26 cellular contexts compared by ENCODE assay signal in the genomic region with DNA sequence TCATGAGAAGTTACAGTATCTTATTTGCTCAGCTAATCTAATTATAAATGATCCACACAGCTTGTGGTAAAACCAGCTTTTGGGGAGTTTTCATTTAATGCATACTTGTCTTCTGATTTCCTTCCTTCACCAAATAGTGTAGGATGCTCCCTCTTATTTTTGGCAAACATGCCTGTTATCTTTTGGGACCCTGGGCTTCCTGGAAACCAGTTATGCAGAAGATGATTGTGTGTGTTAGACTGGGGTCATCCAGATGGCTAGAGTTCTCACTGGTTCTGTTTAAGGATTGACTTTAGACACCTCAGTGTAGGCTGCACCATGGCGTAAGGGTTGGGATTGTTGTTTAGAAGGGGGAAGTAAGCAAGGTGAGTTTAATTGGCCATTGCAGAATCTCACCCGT.
DNase-seq lines count a peak whose midpoint lies in the region; ATAC-seq and TF ChIP-seq lines count a peak whose summit lies in the region.
"Had no signal": no experiment of that assay in that cellular context is flagged by ENCODE, and none has a peak within 500 bp of the region (broad histone marks: within the 10 kb centered on the region; RNA-seq: fewer than 3 reads in every experiment).

No MANE protein-coding gene starts in this region.

- peaks cover 69% of the 10 kb centered on the region for H3K36me3 Mint-ChIP-seq in activated naive CD4-positive, alpha-beta T cell treated with anti-CD3 and anti-CD28 coated beads for 36 hours (ENCODE audit: low read depth)
- H3K36me3 Mint-ChIP-seq in CD8-positive, alpha-beta T cell = peaks cover 86% of the 10 kb centered on the region
- H3K36me3 Mint-ChIP-seq in activated naive CD8-positive, alpha-beta T cell treated with anti-CD3 and anti-CD28 coated beads, Interleukin-2, amount 50 U/mL, for 24 hours (ENCODE audit: low read depth) = peaks cover 49% of the 10 kb centered on the region

- no peaks in the 10 kb centered on the region for H3K9me3 Mint-ChIP-seq in activated naive CD4-positive, alpha-beta T cell treated with anti-CD3 and anti-CD28 coated beads for 36 hours
- H3K9me3 Mint-ChIP-seq in CD8-positive, alpha-beta T cell = no peaks in the 10 kb centered on the region
- H3K9me3 Mint-ChIP-seq in activated naive CD8-positive, alpha-beta T cell treated with anti-CD3 and anti-CD28 coated beads, Interleukin-2, amount 50 U/mL, for 24 hours = no peaks in the 10 kb centered on the region
- H3K9me3 Mint-ChIP-seq: type B pancreatic cell had no signal

- peaks cover 34% of the 10 kb centered on the region for H3K36me3 ChIP-seq in CD8-positive, alpha-beta T cell (ENCODE audit: insufficient read depth, low read length)
- peaks cover 71% of the 10 kb centered on the region for H3K36me3 ChIP-seq in neutrophil

- POLR2A ChIA-PET in CD8-positive, alpha-beta T cell (lab: Charles Lee) = no interaction called here

- no peak for ATAC-seq in CD8-positive, alpha-beta T cell
- ATAC-seq in activated naive CD8-positive, alpha-beta T cell treated with anti-CD3 and anti-CD28 coated beads, Interleukin-2, amount 50 U/mL, for 24 hours = no peak
- ATAC-seq in SK-N-SH treated with all-trans-retinoic acid at 6 μM for 48 hours = no peak
- ATAC-seq: right cardiac atrium had no signal

- H3K9me3 ChIP-seq in CD8-positive, alpha-beta T cell (ENCODE audit: low read length) = no peaks in the 10 kb centered on the region
- H3K9me3 ChIP-seq in neutrophil = no peaks in the 10 kb centered on the region

- intact Hi-C loops in activated naive CD4-positive, alpha-beta T cell treated with anti-CD3 and anti-CD28 coated beads for 36 hours (cut with micrococcal nuclease) = loop anchor here (2.0 kb wide), 1 partner anchor 381 kb away; a partner anchor contains a TSS
- intact Hi-C loops in CD8-positive, alpha-beta T cell (cut with DNase I, micrococcal nuclease) = no loop called here

- H3K27ac ChIP-seq in CD8-positive, alpha-beta T cell (ENCODE audit: low read depth, low read length) = no peak overlapping the region
- peak overlapping the region; percentile 43 for H3K27ac ChIP-seq in neutrophil
- H3K27ac ChIP-seq: hepatocyte had no signal

- H3K27ac Mint-ChIP-seq in activated naive CD4-positive, alpha-beta T cell treated with anti-CD3 and anti-CD28 coated beads for 36 hours = peak overlapping the region; percentile 58
- peak overlapping the region; percentile 27 for H3K27ac Mint-ChIP-seq in CD8-positive, alpha-beta T cell
- peak overlapping the region; percentile 38 for H3K27ac Mint-ChIP-seq in activated naive CD8-positive, alpha-beta T cell treated with anti-CD3 and anti-CD28 coated beads, Interleukin-2, amount 50 U/mL, for 24 hours
- H3K27ac Mint-ChIP-seq: type B pancreatic cell had no signal

- H3K27me3 ChIP-seq in CD8-positive, alpha-beta T cell (ENCODE audit: insufficient read depth, low read length) = no peaks in the 10 kb centered on the region
- no peaks in the 10 kb centered on the region for H3K27me3 ChIP-seq in neutrophil
- H3K27me3 ChIP-seq: hepatocyte had no signal

- no peak overlapping the region for H3K4me3 ChIP-seq in CD8-positive, alpha-beta T cell (ENCODE audit: low read depth, low read length)
- no peak overlapping the region for H3K4me3 ChIP-seq in neutrophil (ENCODE audit: low read depth in 1 of 2, low read length in 1 of 2)
- H3K4me3 ChIP-seq: hepatocyte, lung had no signal

- peak; percentile 2 for DNase-seq in activated naive CD4-positive, alpha-beta T cell treated with anti-CD3 and anti-CD28 coated beads for 36 hours
- no peak for DNase-seq in activated naive CD4-positive, alpha-beta T cell treated with Interleukin-2 at 50 U/mL for 16 hours
- no peak for DNase-seq in CD8-positive, alpha-beta T cell
- no peak for DNase-seq in activated naive CD8-positive, alpha-beta T cell treated with anti-CD3 and anti-CD28 coated beads, Interleukin-2, amount 50 U/mL, for 24 hours
- no peak for DNase-seq in NCI-H2107 (lab: John Stamatoyannopoulos, UW)
- no peak for DNase-seq in AG08396 (ENCODE audit: low spot score)
- DNase-seq: ACHN; activated CD4-positive, alpha-beta T cell treated with anti-CD3 and anti-CD28 coated beads, Interleukin-2, amount 50 U/mL, for 4 hours; activated T-cell treated with anti-CD3 and anti-CD28 coated beads for 4 hours; erythroblast; foreskin fibroblast; islet precursor cell; NCI-H1092 treated with DMSO at 0.1 percent for 48 hours; NCI-H2029; NCI-H345; NCI-H774; OCI-M1; right cardiac atrium; Right ventricle myocardium superior; stimulated activated CD4-positive, alpha-beta T cell treated with anti-CD3 and anti-CD28 coated beads, Interleukin-12 subunit alpha, Interleukin-12 subunit beta, amount 100 ng/mL, for 4 hours; SW 1271 had no signal

- TF ChIP-seq CTCF in CD8-positive, alpha-beta T cell (IDR thresholded peaks at IDR 0.05) = no peak
- TF ChIP-seq CTCF in neutrophil (IDR thresholded peaks at IDR 0.05) = no peak

- H3K4me1 ChIP-seq in CD8-positive, alpha-beta T cell (ENCODE audit: insufficient read depth, low read length) = peaks cover 26% of the 10 kb centered on the region
- peaks cover 15 to 16% of the 10 kb centered on the region in 2 experiments for H3K4me1 ChIP-seq in neutrophil (ENCODE audit: control insufficient read depth in 1 of 2, insufficient read depth in 1 of 2, low read depth in 1 of 2, low read length in 1 of 2)

- H3K4me3 Mint-ChIP-seq in activated naive CD4-positive, alpha-beta T cell treated with anti-CD3 and anti-CD28 coated beads for 36 hours = no peak overlapping the region
- no peak overlapping the region for H3K4me3 Mint-ChIP-seq in CD8-positive, alpha-beta T cell
- H3K4me3 Mint-ChIP-seq in activated naive CD8-positive, alpha-beta T cell treated with anti-CD3 and anti-CD28 coated beads, Interleukin-2, amount 50 U/mL, for 24 hours = no peak overlapping the region
- H3K4me3 Mint-ChIP-seq: type B pancreatic cell had no signal

- peaks cover 79% of the 10 kb centered on the region for H3K4me1 Mint-ChIP-seq in activated naive CD4-positive, alpha-beta T cell treated with anti-CD3 and anti-CD28 coated beads for 36 hours (ENCODE audit: low read depth)
- peaks cover 62% of the 10 kb centered on the region for H3K4me1 Mint-ChIP-seq in CD8-positive, alpha-beta T cell (ENCODE audit: low read depth)
- H3K4me1 Mint-ChIP-seq in activated naive CD8-positive, alpha-beta T cell treated with anti-CD3 and anti-CD28 coated beads, Interleukin-2, amount 50 U/mL, for 24 hours = peaks cover 59% of the 10 kb centered on the region

- no peaks in the 10 kb centered on the region for H3K27me3 Mint-ChIP-seq in activated naive CD4-positive, alpha-beta T cell treated with anti-CD3 and anti-CD28 coated beads for 36 hours (ENCODE audit: low read depth)
- H3K27me3 Mint-ChIP-seq in CD8-positive, alpha-beta T cell (ENCODE audit: low read depth) = no peaks in the 10 kb centered on the region
- H3K27me3 Mint-ChIP-seq in activated naive CD8-positive, alpha-beta T cell treated with anti-CD3 and anti-CD28 coated beads, Interleukin-2, amount 50 U/mL, for 24 hours = no peaks in the 10 kb centered on the region
- H3K27me3 Mint-ChIP-seq: type B pancreatic cell had no signal

- CTCF ChIA-PET in activated naive CD4-positive, alpha-beta T cell treated with anti-CD3 and anti-CD28 coated beads for 36 hours (lab: Charles Lee) = interaction anchor here (2.3 to 2.9 kb wide), 2 partner anchors 60 to 107 kb away, joined by 9 to 13 read pairs; no protein-coding TSS in a partner anchor
- CTCF ChIA-PET in CD8-positive, alpha-beta T cell (lab: Charles Lee) = interaction anchor here (1.4 kb wide), 1 partner anchor 67 kb away, joined by 5 read pairs; no protein-coding TSS in a partner anchor

TF ChIP-seq in SK-N-SH treated with all-trans-retinoic acid at 6 μM for 48 hours, 23 proteins besides CTCF, POLR2A, EP300 and RAD21 (continues in another document):
- TF ChIP-seq ARNTL (CRISPR knock-in tag; IDR thresholded peaks at IDR 0.05; ENCODE audit: borderline replicate concordance, low read depth) = no peak
- no peak for TF ChIP-seq ZNF8 (CRISPR knock-in tag; IDR thresholded peaks at IDR 0.05)
- TF ChIP-seq, protein P1, sequence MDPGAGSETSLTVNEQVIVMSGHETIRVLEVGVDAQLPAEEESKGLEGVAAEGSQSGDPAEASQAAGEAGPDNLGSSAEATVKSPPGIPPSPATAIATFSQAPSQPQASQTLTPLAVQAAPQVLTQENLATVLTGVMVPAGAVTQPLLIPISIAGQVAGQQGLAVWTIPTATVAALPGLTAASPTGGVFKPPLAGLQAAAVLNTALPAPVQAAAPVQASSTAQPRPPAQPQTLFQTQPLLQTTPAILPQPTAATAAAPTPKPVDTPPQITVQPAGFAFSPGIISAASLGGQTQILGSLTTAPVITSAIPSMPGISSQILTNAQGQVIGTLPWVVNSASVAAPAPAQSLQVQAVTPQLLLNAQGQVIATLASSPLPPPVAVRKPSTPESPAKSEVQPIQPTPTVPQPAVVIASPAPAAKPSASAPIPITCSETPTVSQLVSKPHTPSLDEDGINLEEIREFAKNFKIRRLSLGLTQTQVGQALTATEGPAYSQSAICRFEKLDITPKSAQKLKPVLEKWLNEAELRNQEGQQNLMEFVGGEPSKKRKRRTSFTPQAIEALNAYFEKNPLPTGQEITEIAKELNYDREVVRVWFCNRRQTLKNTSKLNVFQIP (CRISPR knock-in tag; IDR thresholded peaks at IDR 0.05; ENCODE audit: borderline replicate concordance, low read depth) = no peak
- TF ChIP-seq, protein P2, sequence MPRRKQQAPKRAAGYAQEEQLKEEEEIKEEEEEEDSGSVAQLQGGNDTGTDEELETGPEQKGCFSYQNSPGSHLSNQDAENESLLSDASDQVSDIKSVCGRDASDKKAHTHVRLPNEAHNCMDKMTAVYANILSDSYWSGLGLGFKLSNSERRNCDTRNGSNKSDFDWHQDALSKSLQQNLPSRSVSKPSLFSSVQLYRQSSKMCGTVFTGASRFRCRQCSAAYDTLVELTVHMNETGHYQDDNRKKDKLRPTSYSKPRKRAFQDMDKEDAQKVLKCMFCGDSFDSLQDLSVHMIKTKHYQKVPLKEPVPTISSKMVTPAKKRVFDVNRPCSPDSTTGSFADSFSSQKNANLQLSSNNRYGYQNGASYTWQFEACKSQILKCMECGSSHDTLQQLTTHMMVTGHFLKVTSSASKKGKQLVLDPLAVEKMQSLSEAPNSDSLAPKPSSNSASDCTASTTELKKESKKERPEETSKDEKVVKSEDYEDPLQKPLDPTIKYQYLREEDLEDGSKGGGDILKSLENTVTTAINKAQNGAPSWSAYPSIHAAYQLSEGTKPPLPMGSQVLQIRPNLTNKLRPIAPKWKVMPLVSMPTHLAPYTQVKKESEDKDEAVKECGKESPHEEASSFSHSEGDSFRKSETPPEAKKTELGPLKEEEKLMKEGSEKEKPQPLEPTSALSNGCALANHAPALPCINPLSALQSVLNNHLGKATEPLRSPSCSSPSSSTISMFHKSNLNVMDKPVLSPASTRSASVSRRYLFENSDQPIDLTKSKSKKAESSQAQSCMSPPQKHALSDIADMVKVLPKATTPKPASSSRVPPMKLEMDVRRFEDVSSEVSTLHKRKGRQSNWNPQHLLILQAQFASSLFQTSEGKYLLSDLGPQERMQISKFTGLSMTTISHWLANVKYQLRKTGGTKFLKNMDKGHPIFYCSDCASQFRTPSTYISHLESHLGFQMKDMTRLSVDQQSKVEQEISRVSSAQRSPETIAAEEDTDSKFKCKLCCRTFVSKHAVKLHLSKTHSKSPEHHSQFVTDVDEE (CRISPR knock-in tag; IDR thresholded peaks at IDR 0.05) = no peak
